Comparison of ENCODE assay signal across 8 cellular contexts in genomic region chr3:9563851-9564250, GRCh38. TPM values are rescaled to one million over a fixed set of nuclear protein-coding genes. Genes with fewer than 3 reads are reported as not detected.
"Had no signal": no experiment of that assay in that cellular context is flagged by ENCODE, and none has a peak within 500 bp of the region (broad histone marks: within the 10 kb centered on the region; RNA-seq: fewer than 3 reads in every experiment).

No MANE protein-coding gene starts in this region.

- H2AFZ ChIP-seq: GM23338 had no signal

- H3K4me2 ChIP-seq: GM23338 had no signal

- FAIRE-seq: H1, H54, HTR-8/SVneo had no signal

- H3K4me3 Mint-ChIP-seq: GM23338, H9 had no signal

- ATAC-seq: GM23338 had no signal

- DNase-seq: H9, HCEC 1CT, IMR-90 had no signal

- H3K4me3 ChIP-seq: GM23338 had no signal

- H3K4me1 Mint-ChIP-seq: GM23338, H9 had no signal

- H3K27ac Mint-ChIP-seq: GM23338, H9 had no signal

RNA-seq across cellular contexts. Expression of gene LHFPL4, which starts 10.2 kb away (rescaled TPM):
- total RNA-seq: HT-29, IMR-90 had no signal
- polyA plus RNA-seq: IMR-90 had no signal
